ENCODE assay signal across 28 cellular contexts in genomic region chr5:172584638-172585037, GRCh38. TPM values are rescaled to one million over a fixed set of nuclear protein-coding genes. Genes with fewer than 3 reads are reported as not detected.
A peak's percentile ranks its signal among the peaks of the same experiment; 100 is the strongest.
DNase-seq lines count a peak whose midpoint lies in the region; ATAC-seq and TF ChIP-seq lines count a peak whose summit lies in the region.
"Had no signal": no experiment of that assay in that cellular context is flagged by ENCODE, and none has a peak within 500 bp of the region (broad histone marks: within the 10 kb centered on the region; RNA-seq: fewer than 3 reads in every experiment).

No MANE protein-coding gene starts in this region.

- CTCF ChIA-PET in activated CD4-positive, alpha-beta T cell treated with anti-CD3 and anti-CD28 coated beads, Interleukin-2, amount 10 ng/mL, durations not matched to agents 7 days and 5 days (lab: Charles Lee): interaction anchor here (1.5 kb wide), 1 partner anchor 17 kb away, joined by 4 read pairs; no protein-coding TSS in a partner anchor
- CTCF ChIA-PET in CD4-positive, alpha-beta memory T cell (lab: Charles Lee; ENCODE audit: partially characterized antibody): no interaction called here

- POLR2A ChIA-PET in activated CD4-positive, alpha-beta T cell treated with anti-CD3 and anti-CD28 coated beads, Interleukin-2, amount 10 ng/mL, durations not matched to agents 7 days and 5 days (lab: Charles Lee): no interaction called here
- POLR2A ChIA-PET in CD4-positive, alpha-beta memory T cell (lab: Charles Lee; ENCODE audit: partially characterized antibody): no interaction called here

- TF ChIP-seq CTCF in left ventricle myocardium inferior (IDR thresholded peaks at IDR 0.05; ENCODE audit: borderline replicate concordance): no peak
- TF ChIP-seq CTCF in parathyroid adenoma (IDR thresholded peaks at IDR 0.05): no peak

- no peaks in the 10 kb centered on the region for H3K27me3 ChIP-seq in left ventricle myocardium inferior (ENCODE audit: low read depth)
- H3K27me3 ChIP-seq in parathyroid adenoma (ENCODE audit: control insufficient read depth, insufficient read depth, low read length): no peaks in the 10 kb centered on the region
- H3K27me3 ChIP-seq in CD4-positive, alpha-beta memory T cell (ENCODE audit: insufficient read depth, low read length): no peaks in the 10 kb centered on the region
- H3K27me3 ChIP-seq: Peyer's patch had no signal

- H3K36me3 Mint-ChIP-seq in activated CD4-positive, alpha-beta T cell treated with anti-CD3 and anti-CD28 coated beads, Interleukin-2, amount 10 ng/mL, durations not matched to agents 7 days and 5 days (ENCODE audit: low read depth): no peaks in the 10 kb centered on the region
- H3K36me3 Mint-ChIP-seq in CD4-positive, alpha-beta memory T cell: no peaks in the 10 kb centered on the region
- H3K36me3 Mint-ChIP-seq: CD8-positive, alpha-beta memory T cell; naive thymus-derived CD4-positive, alpha-beta T cell; stimulated activated effector memory CD8-positive, alpha-beta T cell treated with anti-CD3 and anti-CD28 coated beads, Interleukin-12 subunit alpha, Interleukin-12 subunit beta, amount 100 ng/mL, for 72 hours had no signal

- DNase-seq in dermis blood vessel endothelial cell: peak; percentile 17
- DNase-seq in left ventricle myocardium inferior: no peak
- no peak for DNase-seq in activated CD4-positive, alpha-beta T cell treated with anti-CD3 and anti-CD28 coated beads, Interleukin-2, amount 10 ng/mL, durations not matched to agents 7 days and 5 days
- no peak for DNase-seq in CD4-positive, alpha-beta memory T cell
- DNase-seq: activated CD4-positive, alpha-beta T cell treated with anti-CD3 and anti-CD28 coated beads, Interleukin-2, amount 10 ng/mL, durations not matched to agents 24 days and 14 days; activated naive CD4-positive, alpha-beta T cell treated with anti-CD3 and anti-CD28 coated beads for 36 hours; activated T-cell treated with anti-CD3 and anti-CD28 coated beads, Interleukin-2, amount 50 U/mL, for 72 hours; amniotic stem cell; CD8-positive, alpha-beta memory T cell; effector CD4-positive, alpha-beta T cell; naive thymus-derived CD4-positive, alpha-beta T cell; NCI-H2029; NCI-H526 treated with DMSO at 0.1 percent for 48 hours; stimulated activated CD4-positive, alpha-beta T cell treated with anti-CD3 and anti-CD28 coated beads, Interleukin-4, amount 100 ng/mL, for 24 hours; SW 1271; T-helper 9 cell had no signal

- H3K9me3 ChIP-seq in left ventricle myocardium inferior (replicated peaks) (no peaks in the 10 kb centered on the region), parathyroid adenoma (ENCODE audit: control insufficient read depth, low read length) (no peaks in the 10 kb centered on the region)
- H3K9me3 ChIP-seq in CD4-positive, alpha-beta memory T cell (ENCODE audit: control insufficient read depth in 1 of 2, low read length in 2 of 2): no peaks in the 10 kb centered on the region
- H3K9me3 ChIP-seq: HAP-1, Peyer's patch, thoracic aorta had no signal

- no peak overlapping the region for H3K4me2 ChIP-seq in parathyroid adenoma (ENCODE audit: low read length)

- ATAC-seq in HG03097 (IDR thresholded peaks at IDR 0.05; ENCODE audit: low FRiP score, unreplicated experiment) (no peak), GM21528 (IDR thresholded peaks at IDR 0.05; ENCODE audit: low FRiP score, unreplicated experiment) (no peak)
- ATAC-seq: activated T-cell treated with anti-CD3 and anti-CD28 coated beads, Interleukin-2, amount 50 U/mL, for 72 hours; K562; naive thymus-derived CD4-positive, alpha-beta T cell; stimulated activated effector memory CD8-positive, alpha-beta T cell treated with anti-CD3 and anti-CD28 coated beads, Interleukin-12 subunit alpha, Interleukin-12 subunit beta, amount 100 ng/mL, for 72 hours had no signal

- H3K36me3 ChIP-seq in left ventricle myocardium inferior (no peaks in the 10 kb centered on the region), parathyroid adenoma (ENCODE audit: control insufficient read depth, insufficient read depth, low read length) (no peaks in the 10 kb centered on the region)
- no peaks in the 10 kb centered on the region for H3K36me3 ChIP-seq in CD4-positive, alpha-beta memory T cell (ENCODE audit: insufficient read depth, low read length)
- H3K36me3 ChIP-seq: HAP-1, Peyer's patch, thoracic aorta had no signal

- H2AFZ ChIP-seq in parathyroid adenoma: no peak overlapping the region

- H3K4me1 Mint-ChIP-seq in activated CD4-positive, alpha-beta T cell treated with anti-CD3 and anti-CD28 coated beads, Interleukin-2, amount 10 ng/mL, durations not matched to agents 7 days and 5 days: no peaks in the 10 kb centered on the region
- no peaks in the 10 kb centered on the region for H3K4me1 Mint-ChIP-seq in CD4-positive, alpha-beta memory T cell
- H3K4me1 Mint-ChIP-seq: activated CD4-positive, alpha-beta T cell treated with anti-CD3 and anti-CD28 coated beads, Interleukin-2, amount 10 ng/mL, durations not matched to agents 24 days and 14 days; B cell; CD8-positive, alpha-beta memory T cell; stimulated activated effector memory CD8-positive, alpha-beta T cell treated with anti-CD3 and anti-CD28 coated beads, Interleukin-12 subunit alpha, Interleukin-12 subunit beta, amount 100 ng/mL, for 72 hours had no signal

- H3K9ac ChIP-seq in parathyroid adenoma: no peak overlapping the region

- peak overlapping the region; percentile 90 for H3K27ac ChIP-seq in left ventricle myocardium inferior (replicated peaks)
- H3K27ac ChIP-seq in parathyroid adenoma: peak overlapping the region; percentile 81
- H3K27ac ChIP-seq in temporal lobe (ENCODE audit: low read depth, low read length): peak overlapping the region; percentile 5
- H3K27ac ChIP-seq in CD4-positive, alpha-beta memory T cell (ENCODE audit: low read depth, low read length): no peak overlapping the region
- H3K27ac ChIP-seq: epithelial cell of prostate, thoracic aorta, VCaP had no signal

- H3K4me1 ChIP-seq in left ventricle myocardium inferior (peaks cover 68% of the 10 kb centered on the region), parathyroid adenoma (no peaks in the 10 kb centered on the region)
- H3K4me1 ChIP-seq in CD4-positive, alpha-beta memory T cell (ENCODE audit: insufficient read depth, low read length): no peaks in the 10 kb centered on the region
- H3K4me1 ChIP-seq: HAP-1, Peyer's patch had no signal

- H3K79me2 ChIP-seq in parathyroid adenoma: no peaks in the 10 kb centered on the region

- peaks cover 4% of the 10 kb centered on the region for H3K27me3 Mint-ChIP-seq in activated CD4-positive, alpha-beta T cell treated with anti-CD3 and anti-CD28 coated beads, Interleukin-2, amount 10 ng/mL, durations not matched to agents 7 days and 5 days
- peaks cover 14 to 26% of the 10 kb centered on the region in 2 donors for H3K27me3 Mint-ChIP-seq in CD4-positive, alpha-beta memory T cell

- no peaks in the 10 kb centered on the region for H3K9me3 Mint-ChIP-seq in activated CD4-positive, alpha-beta T cell treated with anti-CD3 and anti-CD28 coated beads, Interleukin-2, amount 10 ng/mL, durations not matched to agents 7 days and 5 days
- peaks cover 0 to 2% (median 0%) of the 10 kb centered on the region in 8 donors for H3K9me3 Mint-ChIP-seq in CD4-positive, alpha-beta memory T cell
- H3K9me3 Mint-ChIP-seq: activated CD4-positive, alpha-beta T cell treated with anti-CD3 and anti-CD28 coated beads, Interleukin-2, amount 10 ng/mL, durations not matched to agents 24 days and 14 days; activated naive CD4-positive, alpha-beta T cell treated with anti-CD3 and anti-CD28 coated beads for 36 hours; activated T-cell treated with anti-CD3 and anti-CD28 coated beads, Interleukin-2, amount 50 U/mL, for 72 hours; CD8-positive, alpha-beta memory T cell; stimulated activated effector memory CD8-positive, alpha-beta T cell treated with anti-CD3 and anti-CD28 coated beads, Interleukin-12 subunit alpha, Interleukin-12 subunit beta, amount 100 ng/mL, for 72 hours had no signal

- intact Hi-C loops in left ventricle myocardium inferior (cut with micrococcal nuclease): no loop called here
- intact Hi-C loops in CD4-positive, alpha-beta memory T cell (cut with micrococcal nuclease): no loop called here

- H3K27ac Mint-ChIP-seq in activated CD4-positive, alpha-beta T cell treated with anti-CD3 and anti-CD28 coated beads, Interleukin-2, amount 10 ng/mL, durations not matched to agents 7 days and 5 days: no peak overlapping the region
- H3K27ac Mint-ChIP-seq in CD4-positive, alpha-beta memory T cell: no peak overlapping the region
- H3K27ac Mint-ChIP-seq: activated CD4-positive, alpha-beta T cell treated with anti-CD3 and anti-CD28 coated beads, Interleukin-2, amount 10 ng/mL, durations not matched to agents 24 days and 14 days; activated naive CD4-positive, alpha-beta T cell treated with anti-CD3 and anti-CD28 coated beads for 36 hours; activated T-cell treated with anti-CD3 and anti-CD28 coated beads, Interleukin-2, amount 50 U/mL, for 72 hours; B cell; CD8-positive, alpha-beta memory T cell; naive thymus-derived CD4-positive, alpha-beta T cell; stimulated activated effector memory CD8-positive, alpha-beta T cell treated with anti-CD3 and anti-CD28 coated beads, Interleukin-12 subunit alpha, Interleukin-12 subunit beta, amount 100 ng/mL, for 72 hours had no signal

- no peak overlapping the region for H3K4me3 Mint-ChIP-seq in activated CD4-positive, alpha-beta T cell treated with anti-CD3 and anti-CD28 coated beads, Interleukin-2, amount 10 ng/mL, durations not matched to agents 7 days and 5 days
- H3K4me3 Mint-ChIP-seq in CD4-positive, alpha-beta memory T cell: no peak overlapping the region
- H3K4me3 Mint-ChIP-seq: activated CD4-positive, alpha-beta T cell treated with anti-CD3 and anti-CD28 coated beads, Interleukin-2, amount 10 ng/mL, durations not matched to agents 24 days and 14 days; activated naive CD4-positive, alpha-beta T cell treated with anti-CD3 and anti-CD28 coated beads for 36 hours; activated T-cell treated with anti-CD3 and anti-CD28 coated beads, Interleukin-2, amount 50 U/mL, for 72 hours; B cell; CD8-positive, alpha-beta memory T cell; naive thymus-derived CD4-positive, alpha-beta T cell; stimulated activated effector memory CD8-positive, alpha-beta T cell treated with anti-CD3 and anti-CD28 coated beads, Interleukin-12 subunit alpha, Interleukin-12 subunit beta, amount 100 ng/mL, for 72 hours had no signal

- no peak overlapping the region for H3K4me3 ChIP-seq in left ventricle myocardium inferior
- no peak overlapping the region for H3K4me3 ChIP-seq in parathyroid adenoma (ENCODE audit: low read depth, low read length)
- no peak overlapping the region for H3K4me3 ChIP-seq in CD4-positive, alpha-beta memory T cell (ENCODE audit: low read length in 2 of 2)
- H3K4me3 ChIP-seq: HAP-1, K562, Peyer's patch, thoracic aorta had no signal

RNA-seq across cellular contexts. Expression of gene NEURL1B, which starts 56.4 kb away (rescaled TPM):
- total RNA-seq in dermis blood vessel endothelial cell: 6.9 and 26.0 TPM in 2 replicates
- total RNA-seq in left ventricle myocardium inferior: 24.0 TPM
- total RNA-seq in temporal lobe: 18.2 TPM
- 1 to 10 TPM; 7.8 to 8.7 TPM for total RNA-seq in activated CD4-positive, alpha-beta T cell treated with anti-CD3 and anti-CD28 coated beads, Interleukin-2, amount 10 ng/mL, durations not matched to agents 7 days and 5 days
- under 1 TPM; 0.08 to 0.20 TPM for total RNA-seq in CD4-positive, alpha-beta memory T cell
- under 1 TPM in 1 of 2 donors, not detected in 1; 0.02 TPM for polyA plus RNA-seq in CD4-positive, alpha-beta memory T cell
- polyA plus RNA-seq: CD8-positive, alpha-beta memory T cell; K562 had no signal
